Comparison of ENCODE assay signal across 17 cellular contexts in genomic region chr5:133827001-133827400, GRCh38.
A peak's percentile ranks its signal among the peaks of the same experiment; 100 is the strongest.
DNase-seq lines count a peak whose midpoint lies in the region; ATAC-seq and TF ChIP-seq lines count a peak whose summit lies in the region.
"Had no signal": no experiment of that assay in that cellular context is flagged by ENCODE, and none has a peak within 500 bp of the region (broad histone marks: within the 10 kb centered on the region; RNA-seq: fewer than 3 reads in every experiment).

No MANE protein-coding gene starts in this region.

- no peaks in the 10 kb centered on the region for H3K9me3 ChIP-seq in CD8-positive, alpha-beta T cell (ENCODE audit: low read length)

- no peak for TF ChIP-seq CTCF in mesothelial cell of epicardium (IDR thresholded peaks at IDR 0.05; ENCODE audit: unreplicated experiment)
- no peak for TF ChIP-seq CTCF in CD8-positive, alpha-beta T cell (IDR thresholded peaks at IDR 0.05)

- POLR2A ChIA-PET in CD8-positive, alpha-beta T cell (lab: Charles Lee): no interaction called here

- peak overlapping the region in 3 of 8 donors; percentile 15 to 42 (median 38) for H3K4me3 Mint-ChIP-seq in naive B cell
- H3K4me3 Mint-ChIP-seq in activated T-cell treated with anti-CD3 and anti-CD28 coated beads, Interleukin-2, amount 50 U/mL, for 72 hours: no peak overlapping the region
- no peak overlapping the region for H3K4me3 Mint-ChIP-seq in mesothelial cell of epicardium
- H3K4me3 Mint-ChIP-seq in CD8-positive, alpha-beta T cell: no peak overlapping the region
- H3K4me3 Mint-ChIP-seq: activated naive CD4-positive, alpha-beta T cell treated with anti-CD3 and anti-CD28 coated beads, Interleukin-2, amount 50 U/mL, for 24 hours; WTC11 had no signal

- CTCF ChIA-PET in CD8-positive, alpha-beta T cell (lab: Charles Lee): no interaction called here

- H3K36me3 ChIP-seq in CD8-positive, alpha-beta T cell (ENCODE audit: insufficient read depth, low read length): no peaks in the 10 kb centered on the region

- H3K4me1 ChIP-seq in CD8-positive, alpha-beta T cell (ENCODE audit: insufficient read depth, low read length): peaks cover 38% of the 10 kb centered on the region

- H3K27me3 Mint-ChIP-seq in naive B cell: no peaks in the 10 kb centered on the region
- H3K27me3 Mint-ChIP-seq in activated T-cell treated with anti-CD3 and anti-CD28 coated beads, Interleukin-2, amount 50 U/mL, for 72 hours (ENCODE audit: low read depth): peaks cover 6% of the 10 kb centered on the region
- H3K27me3 Mint-ChIP-seq in mesothelial cell of epicardium (ENCODE audit: low read depth): peaks cover 25% of the 10 kb centered on the region
- no peaks in the 10 kb centered on the region for H3K27me3 Mint-ChIP-seq in CD8-positive, alpha-beta T cell (ENCODE audit: low read depth)
- H3K27me3 Mint-ChIP-seq: activated naive CD4-positive, alpha-beta T cell treated with anti-CD3 and anti-CD28 coated beads, Interleukin-2, amount 50 U/mL, for 24 hours had no signal

- H3K9me3 Mint-ChIP-seq in naive B cell (no peaks in the 10 kb centered on the region), mesothelial cell of epicardium (peaks cover 4% of the 10 kb centered on the region)
- no peaks in the 10 kb centered on the region for H3K9me3 Mint-ChIP-seq in activated T-cell treated with anti-CD3 and anti-CD28 coated beads, Interleukin-2, amount 50 U/mL, for 72 hours
- no peaks in the 10 kb centered on the region for H3K9me3 Mint-ChIP-seq in CD8-positive, alpha-beta T cell
- H3K9me3 Mint-ChIP-seq: activated naive CD4-positive, alpha-beta T cell treated with anti-CD3 and anti-CD28 coated beads, Interleukin-2, amount 50 U/mL, for 24 hours had no signal

- intact Hi-C loops in CD8-positive, alpha-beta T cell (cut with DNase I, micrococcal nuclease): no loop called here

- ATAC-seq in naive B cell (ENCODE audit: low read depth in 2 of 2): no peak
- no peak for ATAC-seq in GM18867 (IDR thresholded peaks at IDR 0.05; ENCODE audit: unreplicated experiment)
- ATAC-seq in activated T-cell treated with anti-CD3 and anti-CD28 coated beads, Interleukin-2, amount 50 U/mL, for 72 hours (replicated peaks in 1 of 2): no peak
- ATAC-seq in CD8-positive, alpha-beta T cell: no peak
- ATAC-seq: GM12878, WTC11 had no signal

- H3K36me3 Mint-ChIP-seq in naive B cell: no peaks in the 10 kb centered on the region
- H3K36me3 Mint-ChIP-seq in activated T-cell treated with anti-CD3 and anti-CD28 coated beads, Interleukin-2, amount 50 U/mL, for 72 hours (ENCODE audit: insufficient read depth in 2 of 2): no peaks in the 10 kb centered on the region
- H3K36me3 Mint-ChIP-seq in mesothelial cell of epicardium: no peaks in the 10 kb centered on the region
- H3K36me3 Mint-ChIP-seq in CD8-positive, alpha-beta T cell: no peaks in the 10 kb centered on the region
- H3K36me3 Mint-ChIP-seq: activated naive CD4-positive, alpha-beta T cell treated with anti-CD3 and anti-CD28 coated beads, Interleukin-2, amount 50 U/mL, for 24 hours; WTC11 had no signal

- no peaks in the 10 kb centered on the region for H3K27me3 ChIP-seq in CD8-positive, alpha-beta T cell (ENCODE audit: insufficient read depth, low read length)

- H3K27ac Mint-ChIP-seq in naive B cell: peak overlapping the region in 4 of 6 donors; percentile 82 to 96 (median 88)
- no peak overlapping the region for H3K27ac Mint-ChIP-seq in activated T-cell treated with anti-CD3 and anti-CD28 coated beads, Interleukin-2, amount 50 U/mL, for 72 hours
- H3K27ac Mint-ChIP-seq in mesothelial cell of epicardium: no peak overlapping the region
- no peak overlapping the region for H3K27ac Mint-ChIP-seq in CD8-positive, alpha-beta T cell
- H3K27ac Mint-ChIP-seq: activated naive CD4-positive, alpha-beta T cell treated with anti-CD3 and anti-CD28 coated beads, Interleukin-2, amount 50 U/mL, for 24 hours; WTC11 had no signal

- no peak overlapping the region for H3K27ac ChIP-seq in CD8-positive, alpha-beta T cell (ENCODE audit: low read depth, low read length)
- H3K27ac ChIP-seq: PC-9 had no signal

- DNase-seq in DMS153 (lab: John Stamatoyannopoulos, UW): peak; percentile 83
- DNase-seq in NCI-H146 treated with DMSO at 0.1 percent for 48 hours (lab: John Stamatoyannopoulos, UW; ENCODE audit: unreplicated experiment): peak; percentile 30
- peak; percentile 39 to 68 for DNase-seq in NCI-H524 (lab: John Stamatoyannopoulos, UW)
- DNase-seq in naive B cell: no peak
- DNase-seq in activated T-cell treated with anti-CD3 and anti-CD28 coated beads, Interleukin-2, amount 50 U/mL, for 72 hours: no peak
- no peak for DNase-seq in mesothelial cell of epicardium (ENCODE audit: low spot score in 2 of 2, unreplicated experiment in 2 of 2)
- no peak for DNase-seq in CD8-positive, alpha-beta T cell
- DNase-seq: effector CD8-positive, alpha-beta T cell; EL; MV-4-11; posterior cingulate gyrus; stimulated activated CD4-positive, alpha-beta T cell treated with anti-CD3 and anti-CD28 coated beads, Interleukin-15, amount 100 ng/mL, for 24 hours had no signal

- H3K4me3 ChIP-seq in CD8-positive, alpha-beta T cell (ENCODE audit: low read depth, low read length): no peak overlapping the region
- H3K4me3 ChIP-seq: GM12878, PC-9 had no signal

- H3K4me1 Mint-ChIP-seq in naive B cell (peaks cover 61 to 87% (median 71%) of the 10 kb centered on the region in 3 donors), mesothelial cell of epicardium (peaks cover 4% of the 10 kb centered on the region)
- peaks cover 34% of the 10 kb centered on the region for H3K4me1 Mint-ChIP-seq in activated T-cell treated with anti-CD3 and anti-CD28 coated beads, Interleukin-2, amount 50 U/mL, for 72 hours (ENCODE audit: low read depth)
- H3K4me1 Mint-ChIP-seq in CD8-positive, alpha-beta T cell (ENCODE audit: low read depth): peaks cover 53% of the 10 kb centered on the region
- H3K4me1 Mint-ChIP-seq: WTC11 had no signal

Comparison
In these comparisons a context has a peak if more than half of its experiments do, and no peak if none do; other contexts are left out.
1. DNase-seq: peak in DMS153 (single experiment), NCI-H146 treated with DMSO at 0.1 percent for 48 hours (single experiment) and NCI-H524 (2 of 2); none in naive B cell (single experiment), activated T-cell treated with anti-CD3 and anti-CD28 coated beads, Interleukin-2, amount 50 U/mL, for 72 hours (0 of 2), mesothelial cell of epicardium (0 of 2) and CD8-positive, alpha-beta T cell (0 of 7).
2. H3K27ac Mint-ChIP-seq: peak in naive B cell (4 of 6); none in activated T-cell treated with anti-CD3 and anti-CD28 coated beads, Interleukin-2, amount 50 U/mL, for 72 hours (single experiment), mesothelial cell of epicardium (single experiment) and CD8-positive, alpha-beta T cell (single experiment).